17 cellular contexts compared by ENCODE assay signal in the genomic region with DNA sequence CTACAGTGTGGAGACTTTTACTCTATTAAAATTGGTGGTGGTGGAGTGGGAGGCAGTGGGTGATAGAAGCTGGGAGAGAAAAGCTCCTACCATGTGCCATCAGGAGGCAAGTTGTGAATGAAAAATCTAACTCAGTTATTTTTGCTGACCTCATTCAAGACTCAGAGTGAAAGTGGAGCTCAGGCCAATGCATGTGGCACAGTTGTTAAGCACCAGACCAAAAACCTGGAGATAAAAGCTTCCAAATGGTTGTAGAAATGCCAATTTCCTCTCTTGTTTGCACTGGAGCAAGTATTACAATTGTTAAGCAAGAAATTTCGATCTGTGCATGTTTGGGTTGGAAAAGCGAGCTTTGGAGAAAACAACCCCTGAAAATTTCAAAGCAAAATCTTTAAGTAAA.
A peak's percentile ranks its signal among the peaks of the same experiment; 100 is the strongest.
DNase-seq lines count a peak whose midpoint lies in the region; ATAC-seq lines count a peak whose summit lies in the region.
"Had no signal": no experiment of that assay in that cellular context is flagged by ENCODE, and none has a peak within 500 bp of the region (broad histone marks: within the 10 kb centered on the region; RNA-seq: fewer than 3 reads in every experiment).

No MANE protein-coding gene starts in this region.

- ATAC-seq in GM18868 (IDR thresholded peaks at IDR 0.05; ENCODE audit: unreplicated experiment) (peak; percentile 45), HG03565 (IDR thresholded peaks at IDR 0.05; ENCODE audit: unreplicated experiment) (no peak), GM18502 (IDR thresholded peaks at IDR 0.05; ENCODE audit: poor library complexity, unreplicated experiment) (no peak)

- peak; percentile 30 for DNase-seq in astrocyte of the hippocampus (ENCODE audit: low read depth, low spot score)
- DNase-seq in fibroblast of the conjunctiva (ENCODE audit: low read depth) = peak; percentile 57
- no peak for DNase-seq in D341Med (ENCODE audit: low spot score)
- DNase-seq in activated CD4-positive, CD25-positive, alpha-beta regulatory T cell treated with anti-CD3 and anti-CD28 coated beads, Interleukin-2, amount 50 U/mL, for 72 hours = no peak
- DNase-seq: ACHN; BE2C; CD4-positive, CD25-positive, alpha-beta regulatory T cell; COR-L47; MV-4-11; NCI-H187; NCI-H2107; NCI-H2227 treated with DMSO at 0.1 percent for 48 hours; NCI-H510A treated with DMSO at 0.1 percent for 48 hours; RPMI8226 had no signal

Comparison
In these comparisons a context has a peak if more than half of its experiments do, and no peak if none do; other contexts are left out.
1. DNase-seq: peak in astrocyte of the hippocampus (single experiment) and fibroblast of the conjunctiva (single experiment); none in D341Med (single experiment) and activated CD4-positive, CD25-positive, alpha-beta regulatory T cell treated with anti-CD3 and anti-CD28 coated beads, Interleukin-2, amount 50 U/mL, for 72 hours (single experiment).